1 cellular context compared by ENCODE assay signal in genomic region chr12:122099856-122100255, GRCh38.
TF ChIP-seq lines count a peak whose summit lies in the region.

No MANE protein-coding gene starts in this region.

TF ChIP-seq in K562, 482 proteins besides CTCF, POLR2A, EP300 and RAD21 (continued from another document):
- TF ChIP-seq ZBTB26 (CRISPR knock-in tag; IDR thresholded peaks at IDR 0.05) = no peak
- TF ChIP-seq, protein P1, sequence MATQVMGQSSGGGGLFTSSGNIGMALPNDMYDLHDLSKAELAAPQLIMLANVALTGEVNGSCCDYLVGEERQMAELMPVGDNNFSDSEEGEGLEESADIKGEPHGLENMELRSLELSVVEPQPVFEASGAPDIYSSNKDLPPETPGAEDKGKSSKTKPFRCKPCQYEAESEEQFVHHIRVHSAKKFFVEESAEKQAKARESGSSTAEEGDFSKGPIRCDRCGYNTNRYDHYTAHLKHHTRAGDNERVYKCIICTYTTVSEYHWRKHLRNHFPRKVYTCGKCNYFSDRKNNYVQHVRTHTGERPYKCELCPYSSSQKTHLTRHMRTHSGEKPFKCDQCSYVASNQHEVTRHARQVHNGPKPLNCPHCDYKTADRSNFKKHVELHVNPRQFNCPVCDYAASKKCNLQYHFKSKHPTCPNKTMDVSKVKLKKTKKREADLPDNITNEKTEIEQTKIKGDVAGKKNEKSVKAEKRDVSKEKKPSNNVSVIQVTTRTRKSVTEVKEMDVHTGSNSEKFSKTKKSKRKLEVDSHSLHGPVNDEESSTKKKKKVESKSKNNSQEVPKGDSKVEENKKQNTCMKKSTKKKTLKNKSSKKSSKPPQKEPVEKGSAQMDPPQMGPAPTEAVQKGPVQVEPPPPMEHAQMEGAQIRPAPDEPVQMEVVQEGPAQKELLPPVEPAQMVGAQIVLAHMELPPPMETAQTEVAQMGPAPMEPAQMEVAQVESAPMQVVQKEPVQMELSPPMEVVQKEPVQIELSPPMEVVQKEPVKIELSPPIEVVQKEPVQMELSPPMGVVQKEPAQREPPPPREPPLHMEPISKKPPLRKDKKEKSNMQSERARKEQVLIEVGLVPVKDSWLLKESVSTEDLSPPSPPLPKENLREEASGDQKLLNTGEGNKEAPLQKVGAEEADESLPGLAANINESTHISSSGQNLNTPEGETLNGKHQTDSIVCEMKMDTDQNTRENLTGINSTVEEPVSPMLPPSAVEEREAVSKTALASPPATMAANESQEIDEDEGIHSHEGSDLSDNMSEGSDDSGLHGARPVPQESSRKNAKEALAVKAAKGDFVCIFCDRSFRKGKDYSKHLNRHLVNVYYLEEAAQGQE (CRISPR knock-in tag; IDR thresholded peaks at IDR 0.05; ENCODE audit: low read depth) = no peak
- TF ChIP-seq ZNF384 (IDR thresholded peaks at IDR 0.05; ENCODE audit: low read depth, low read length) = no peak
- TF ChIP-seq NR2C2 (CRISPR knock-in tag; IDR thresholded peaks at IDR 0.05) = no peak
- no peak for TF ChIP-seq NR2C2 (tag; IDR thresholded peaks at IDR 0.05)
- TF ChIP-seq HDAC6 (IDR thresholded peaks at IDR 0.05; ENCODE audit: low read depth, low read length) = no peak
- TF ChIP-seq, protein P2, sequence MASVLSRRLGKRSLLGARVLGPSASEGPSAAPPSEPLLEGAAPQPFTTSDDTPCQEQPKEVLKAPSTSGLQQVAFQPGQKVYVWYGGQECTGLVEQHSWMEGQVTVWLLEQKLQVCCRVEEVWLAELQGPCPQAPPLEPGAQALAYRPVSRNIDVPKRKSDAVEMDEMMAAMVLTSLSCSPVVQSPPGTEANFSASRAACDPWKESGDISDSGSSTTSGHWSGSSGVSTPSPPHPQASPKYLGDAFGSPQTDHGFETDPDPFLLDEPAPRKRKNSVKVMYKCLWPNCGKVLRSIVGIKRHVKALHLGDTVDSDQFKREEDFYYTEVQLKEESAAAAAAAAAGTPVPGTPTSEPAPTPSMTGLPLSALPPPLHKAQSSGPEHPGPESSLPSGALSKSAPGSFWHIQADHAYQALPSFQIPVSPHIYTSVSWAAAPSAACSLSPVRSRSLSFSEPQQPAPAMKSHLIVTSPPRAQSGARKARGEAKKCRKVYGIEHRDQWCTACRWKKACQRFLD (CRISPR knock-in tag; IDR thresholded peaks at IDR 0.05) = no peak
- TF ChIP-seq FUS (optimal IDR thresholded peaks at IDR 0.05; ENCODE audit: low read depth, low read length) = no peak
TF ChIP-seq in K562: peak in this region for 0.
